8 cellular contexts compared by ENCODE assay signal in genomic region chr9:74645007-74645639, GRCh38.
DNase-seq lines count a peak whose midpoint lies in the region; ATAC-seq and TF ChIP-seq lines count a peak whose summit lies in the region.

No MANE protein-coding gene starts in this region.

- no peaks in the 10 kb centered on the region for H3K27me3 ChIP-seq in spleen (replicated peaks in 1 of 7)

- ATAC-seq in GM19043 (IDR thresholded peaks at IDR 0.05; ENCODE audit: low read depth, unreplicated experiment), result peak; percentile 66
- no peak for ATAC-seq in GM18498 (IDR thresholded peaks at IDR 0.05; ENCODE audit: unreplicated experiment)
- ATAC-seq in HG03097 (IDR thresholded peaks at IDR 0.05; ENCODE audit: low FRiP score, unreplicated experiment), result no peak

- intact Hi-C loops in spleen (cut with DNase I; ENCODE audit: low total_unique reads), result no loop called here

- peak; percentile 27 for TF ChIP-seq CTCF in NB4 (IDR thresholded peaks at IDR 0.05; ENCODE audit: low read depth, low read length)
- peak; percentile 61 for TF ChIP-seq CTCF in epithelial cell of esophagus (IDR thresholded peaks at IDR 0.05; ENCODE audit: insufficient read depth, low read depth, low read length, missing control alignments)
- TF ChIP-seq CTCF in spleen (IDR thresholded peaks at IDR 0.05 in 8 of 11, conservative IDR thresholded peaks at IDR 0.05 in 3 of 11), result peak in 7 of 11 experiments; percentile 22 to 55 (median 42)

- no peak overlapping the region for H3K27ac ChIP-seq in spleen

- TF ChIP-seq POLR2A in NB4 (IDR thresholded peaks at IDR 0.05; ENCODE audit: extremely low read depth, insufficient read length) (no peak), spleen (IDR thresholded peaks at IDR 0.05) (no peak)

- H3K4me3 ChIP-seq in NB4 (ENCODE audit: low read depth, low read length), result no peak overlapping the region
- H3K4me3 ChIP-seq in epithelial cell of esophagus (ENCODE audit: low read length), result no peak overlapping the region
- no peak overlapping the region for H3K4me3 ChIP-seq in spleen

- DNase-seq in AG20443 (ENCODE audit: low spot score) (peak; percentile 11), NB4 (ENCODE audit: low read depth) (peak; percentile 14), epithelial cell of esophagus (ENCODE audit: low read depth) (peak; percentile 16), spleen (no peak), NCI-H2081 treated with DMSO at 0.1 percent for 48 hours (lab: John Stamatoyannopoulos, UW) (no peak)

- H3K36me3 ChIP-seq in spleen, result no peaks in the 10 kb centered on the region

- WGBS in spleen, 5 donors, result 63 to 72% (median 67%) methylated on average over 3 of the region's 3 CpGs

- no peaks in the 10 kb centered on the region for H3K9me3 ChIP-seq in spleen

- no peaks in the 10 kb centered on the region for H3K4me1 ChIP-seq in spleen

Comparison
In these comparisons a context has a peak if more than half of its experiments do, and no peak if none do; other contexts are left out.
1. DNase-seq: peak in AG20443 (single experiment), NB4 (single experiment) and epithelial cell of esophagus (single experiment); none in spleen (single experiment) and NCI-H2081 treated with DMSO at 0.1 percent for 48 hours (single experiment).
2. Peak in every context shown above with its lines, with median percentiles within 50 percentile points of each other: CTCF ChIP-seq.